In genomic region chr1:914891-915280, GRCh38 we compare ENCODE assay signal across 30 cellular contexts. TPM values are rescaled to one million over a fixed set of nuclear protein-coding genes. Genes with fewer than 3 reads are reported as not detected.
"Had no signal": no experiment of that assay in that cellular context is flagged by ENCODE, and none has a peak within 500 bp of the region (broad histone marks: within the 10 kb centered on the region; RNA-seq: fewer than 3 reads in every experiment).

No MANE protein-coding gene starts in this region.

- H3K9me3 Mint-ChIP-seq: activated naive CD8-positive, alpha-beta T cell treated with anti-CD3 and anti-CD28 coated beads, Interleukin-2, amount 10 ng/mL, durations not matched to agents 7 days and 5 days; activated T-cell treated with anti-CD3 and anti-CD28 coated beads, Interleukin-2, amount 50 U/mL, for 4 hours; activated T-helper 2 cell treated with anti-CD3 and anti-CD28 coated beads, Interferon-gamma antibody, Interleukin-2, Interleukin-4, amounts not matched to agents 10 μg/mL and 5 μg/mL and 100 μg/mL, durations not matched to agents 14 hours and 24 hours and 36 hours; effector memory CD8-positive, alpha-beta T cell; immature natural killer cell; mesothelial cell of epicardium; stimulated activated naive CD8-positive, alpha-beta T cell treated with anti-CD3 and anti-CD28 coated beads, Interleukin-15, Interleukin-2, amounts not matched to agents 100 ng/mL and 50 ng/mL, for 24 hours; T-helper 2 cell treated with Interferon-gamma antibody and Interleukin-4, amounts not matched to agents 5 μg/mL and 100 μg/mL, for 36 hours; WTC11 had no signal

- H3K4me3 ChIP-seq: colonic mucosa, dorsolateral prefrontal cortex, hepatocyte, left ventricle myocardium inferior, suprapubic skin, tibial nerve had no signal

- H3K9me3 ChIP-seq: colonic mucosa, left ventricle myocardium inferior, suprapubic skin, tibial nerve had no signal

- H3K36me3 ChIP-seq: colonic mucosa, left ventricle myocardium inferior, suprapubic skin, tibial nerve had no signal

- H3K4me1 ChIP-seq: colonic mucosa had no signal

- ATAC-seq: activated T-cell treated with anti-CD3 and anti-CD28 coated beads, Interleukin-2, amount 50 U/mL, for 4 hours; effector memory CD8-positive, alpha-beta T cell; esophagus mucosa; WTC11 had no signal

- H3K36me3 Mint-ChIP-seq: activated naive CD8-positive, alpha-beta T cell treated with anti-CD3 and anti-CD28 coated beads, Interleukin-2, amount 10 ng/mL, durations not matched to agents 7 days and 5 days; immature natural killer cell; mesothelial cell of epicardium; WTC11 had no signal

- DNase-seq: activated CD4-positive, alpha-beta T cell treated with anti-CD3 and anti-CD28 coated beads, Interleukin-2, amount 50 U/mL, for 4 hours; activated CD8-positive, alpha-beta memory T cell treated with anti-CD3 and anti-CD28 coated beads, Interleukin-2, amount 50 U/mL, for 48 hours; activated naive CD4-positive, alpha-beta T cell; activated T-cell treated with anti-CD3 and anti-CD28 coated beads, Interleukin-2, amount 50 U/mL, for 4 hours; amniotic stem cell; colonic mucosa; effector memory CD8-positive, alpha-beta T cell; foreskin melanocyte; immature natural killer cell; kidney glomerular epithelial cell; mammary epithelial cell; occipital lobe; retina; stimulated activated CD4-positive, alpha-beta T cell treated with anti-CD3 and anti-CD28 coated beads, Interleukin-12 subunit alpha, Interleukin-12 subunit beta, amount 100 ng/mL, for 4 hours; stimulated activated CD4-positive, alpha-beta T cell treated with anti-CD3 and anti-CD28 coated beads, Interleukin-4, amount 100 ng/mL, for 4 hours had no signal

- H3K4me2 ChIP-seq: hepatocyte had no signal

- H3K4me3 Mint-ChIP-seq: activated naive CD8-positive, alpha-beta T cell treated with anti-CD3 and anti-CD28 coated beads, Interleukin-2, amount 10 ng/mL, durations not matched to agents 7 days and 5 days; activated T-cell treated with anti-CD3 and anti-CD28 coated beads, Interleukin-2, amount 50 U/mL, for 4 hours; effector memory CD8-positive, alpha-beta T cell; immature natural killer cell; mesothelial cell of epicardium; stimulated activated naive CD8-positive, alpha-beta T cell treated with anti-CD3 and anti-CD28 coated beads, Interleukin-15, Interleukin-2, amounts not matched to agents 100 ng/mL and 50 ng/mL, for 24 hours; T-helper 2 cell treated with Interferon-gamma antibody and Interleukin-4, amounts not matched to agents 5 μg/mL and 100 μg/mL, for 36 hours; WTC11 had no signal

- H2AFZ ChIP-seq: hepatocyte had no signal

- H3K4me1 Mint-ChIP-seq: immature natural killer cell, WTC11 had no signal

- H3K79me2 ChIP-seq: hepatocyte had no signal

- H3K27ac ChIP-seq: colonic mucosa, dorsolateral prefrontal cortex, hepatocyte, left ventricle myocardium inferior, suprapubic skin, tibial nerve had no signal

- H3K27ac Mint-ChIP-seq: activated naive CD8-positive, alpha-beta T cell treated with anti-CD3 and anti-CD28 coated beads, Interleukin-2, amount 10 ng/mL, durations not matched to agents 7 days and 5 days; activated T-helper 2 cell treated with anti-CD3 and anti-CD28 coated beads, Interferon-gamma antibody, Interleukin-2, Interleukin-4, amounts not matched to agents 10 μg/mL and 5 μg/mL and 100 μg/mL, durations not matched to agents 14 hours and 24 hours and 36 hours; effector memory CD8-positive, alpha-beta T cell; immature natural killer cell; mesothelial cell of epicardium; progenitor cell of endocrine pancreas; stimulated activated naive CD8-positive, alpha-beta T cell treated with anti-CD3 and anti-CD28 coated beads, Interleukin-15, Interleukin-2, amounts not matched to agents 100 ng/mL and 50 ng/mL, for 24 hours; T-helper 2 cell treated with Interferon-gamma antibody and Interleukin-4, amounts not matched to agents 5 μg/mL and 100 μg/mL, for 36 hours; WTC11 had no signal

RNA-seq across cellular contexts. Expression of gene SAMD11, which starts 8.8 kb away (rescaled TPM):
- total RNA-seq: activated CD8-positive, alpha-beta memory T cell treated with anti-CD3 and anti-CD28 coated beads for 36 hours; activated T-cell treated with anti-CD3 and anti-CD28 coated beads, Interleukin-2, amount 50 U/mL, for 4 hours; activated T-helper 2 cell treated with anti-CD3 and anti-CD28 coated beads, Interferon-gamma antibody, Interleukin-2, Interleukin-4, amounts not matched to agents 10 μg/mL and 5 μg/mL and 100 μg/mL, durations not matched to agents 14 hours and 24 hours and 36 hours; endothelial cell of umbilical vein; mammary epithelial cell had no signal
- polyA plus RNA-seq: endothelial cell of umbilical vein, mammary epithelial cell had no signal

RNA-seq across cellular contexts. Expression of gene PLEKHN1, which starts 51.4 kb away (rescaled TPM):
- total RNA-seq: left ventricle myocardium inferior, occipital lobe had no signal
